In genomic region chr3:160098946-160099626, GRCh38 we compare ENCODE assay signal across 13 cellular contexts.
"Had no signal": no experiment of that assay in that cellular context is flagged by ENCODE, and none has a peak within 500 bp of the region (broad histone marks: within the 10 kb centered on the region; RNA-seq: fewer than 3 reads in every experiment).

No MANE protein-coding gene starts in this region.

- FAIRE-seq: bronchial epithelial cell, endometrium had no signal

- DNase-seq: activated B cell treated with CpG ODN at 0.5 μM for 24 hours; activated CD4-positive, alpha-beta memory T cell treated with anti-CD3 and anti-CD28 coated beads, Interleukin-2, amount 10 ng/mL, durations not matched to agents 7 days and 5 days; activated CD4-positive, alpha-beta T cell treated with anti-CD3 and anti-CD28 coated beads for 48 hours; activated CD8-positive, alpha-beta memory T cell treated with anti-CD3 and anti-CD28 coated beads, Interleukin-2, amount 10 ng/mL, durations not matched to agents 7 days and 5 days; cerebellar nuclear complex; cortex of kidney; immature natural killer cell; lower lobe of right lung; posterior cingulate gyrus; retina; stimulated activated naive B cell treated with anti-CD40 and anti-IgM and Interleukin-4, amounts not matched to agents 10 μg/mL and 1 μg/mL and 100 μg/mL, for 72 hours had no signal

- H3K36me3 ChIP-seq: lower lobe of right lung had no signal

- H3K9me3 ChIP-seq: lower lobe of right lung had no signal

- H3K27ac ChIP-seq: lower lobe of right lung had no signal

- ATAC-seq: activated CD8-positive, alpha-beta memory T cell treated with anti-CD3 and anti-CD28 coated beads, Interleukin-2, amount 10 ng/mL, durations not matched to agents 7 days and 5 days had no signal

- H3K4me3 ChIP-seq: lower lobe of right lung had no signal
